In the genomic region with DNA sequence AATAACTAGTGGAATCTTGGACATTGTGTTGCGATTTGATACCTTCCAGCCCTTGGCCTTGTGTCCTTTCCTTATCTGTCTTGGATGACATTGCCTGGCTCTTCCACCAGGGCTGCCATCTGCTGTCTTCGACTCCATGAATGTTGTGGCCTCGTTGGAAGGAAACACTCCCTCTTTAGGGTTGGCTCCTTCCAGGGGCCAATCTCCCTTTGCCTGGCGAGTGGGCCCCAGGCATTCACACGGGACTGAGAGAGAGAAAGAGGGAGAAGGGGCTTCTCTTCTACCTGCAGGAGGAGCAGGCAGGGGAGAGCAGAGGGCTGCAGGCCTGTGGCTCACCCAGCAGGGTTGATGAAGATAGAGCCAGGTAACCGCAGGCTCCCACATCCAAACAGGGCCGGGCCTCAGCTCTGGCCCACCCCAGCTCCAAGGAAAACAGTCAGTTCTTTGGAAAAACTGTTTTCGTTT, we compare ENCODE assay signal across 17 cellular contexts. TPM values are rescaled to one million over a fixed set of nuclear protein-coding genes. Genes with fewer than 3 reads are reported as not detected.
DNase-seq lines count a peak whose midpoint lies in the region; ATAC-seq and TF ChIP-seq lines count a peak whose summit lies in the region.
"Had no signal": no experiment of that assay in that cellular context is flagged by ENCODE, and none has a peak within 500 bp of the region (broad histone marks: within the 10 kb centered on the region; RNA-seq: fewer than 3 reads in every experiment).

No MANE protein-coding gene starts in this region.

- TF ChIP-seq CTCF in astrocyte of the cerebellum (IDR thresholded peaks at IDR 0.05; ENCODE audit: low read depth, low read length, missing control alignments): peak; percentile 4
- TF ChIP-seq CTCF in heart left ventricle (IDR thresholded peaks at IDR 0.05): peak in 1 of 12 donors; percentile 19
- peak; percentile 8 for TF ChIP-seq CTCF in smooth muscle cell (IDR thresholded peaks at IDR 0.05; ENCODE audit: borderline replicate concordance, insufficient read depth, poor library complexity, severe bottlenecking)

- H3K27ac ChIP-seq in heart left ventricle (peak overlapping the region in 11 of 12 donors; percentile 33 to 82 (median 63)), smooth muscle cell (ENCODE audit: low read depth) (peak overlapping the region; percentile 69)
- H3K27ac ChIP-seq: left lung had no signal

- H4K20me1 ChIP-seq in smooth muscle cell (ENCODE audit: low read depth): no peaks in the 10 kb centered on the region

- H3K4me1 ChIP-seq in heart left ventricle (peaks cover 0 to 51% (median 25%) of the 10 kb centered on the region in 12 donors), smooth muscle cell (ENCODE audit: low read depth) (no peaks in the 10 kb centered on the region)

- no peak overlapping the region for H3K9ac ChIP-seq in smooth muscle cell (ENCODE audit: low read depth)

- peak; percentile 65 for DNase-seq in H7
- no peak for DNase-seq in astrocyte of the cerebellum (ENCODE audit: low read depth)
- DNase-seq in heart left ventricle: no peak
- no peak for DNase-seq in smooth muscle cell (lab: John Stamatoyannopoulos, UW; ENCODE audit: unreplicated experiment)
- no peak for DNase-seq in NCI-H2081 treated with DMSO at 0.1 percent for 48 hours (lab: John Stamatoyannopoulos, UW)
- no peak for DNase-seq in activated gamma-delta T cell (lab: John Stamatoyannopoulos, UW)
- no peak for DNase-seq in stimulated activated naive CD4-positive, alpha-beta T cell (lab: John Stamatoyannopoulos, UW)
- DNase-seq: activated CD4-positive, alpha-beta T cell treated with anti-CD3 and anti-CD28 coated beads, Interleukin-2, amount 50 U/mL, for 4 hours; amygdala; effector CD4-positive, alpha-beta T cell; glutamatergic neuron; left lung; NCI-H1105 treated with DMSO at 0.1 percent for 48 hours; nephron progenitor cell; stimulated activated naive CD8-positive, alpha-beta T cell treated with anti-CD3 and anti-CD28 coated beads, Interleukin-15, amount 100 ng/mL, for 72 hours had no signal

- peak overlapping the region; percentile 67 for H3K4me2 ChIP-seq in smooth muscle cell

- H3K36me3 ChIP-seq in H7 (replicated peaks; ENCODE audit: control insufficient read depth, insufficient read depth, low read length): no peaks in the 10 kb centered on the region
- H3K36me3 ChIP-seq in heart left ventricle: no peaks in the 10 kb centered on the region
- no peaks in the 10 kb centered on the region for H3K36me3 ChIP-seq in smooth muscle cell (ENCODE audit: low read depth)
- H3K36me3 ChIP-seq: left lung had no signal

- H3K79me2 ChIP-seq in smooth muscle cell (ENCODE audit: low read depth): no peaks in the 10 kb centered on the region

- H2AFZ ChIP-seq in smooth muscle cell (ENCODE audit: low read depth): no peak overlapping the region

- 41 to 50% (median 43%) methylated on average over 8 of the region's 8 CpGs for WGBS in heart left ventricle, 4 donors
- 70% methylated on average over 8 of the region's 8 CpGs for WGBS in smooth muscle cell (ENCODE audit: low lambda C conversion rate)

- ATAC-seq in heart left ventricle (peak in 3 of 4 donors; percentile 6 to 28 (median 20)), HG02610 (IDR thresholded peaks at IDR 0.05; ENCODE audit: unreplicated experiment) (no peak)
- ATAC-seq: stimulated activated naive CD8-positive, alpha-beta T cell treated with anti-CD3 and anti-CD28 coated beads, Interleukin-15, amount 100 ng/mL, for 72 hours had no signal

- H3K9me3 ChIP-seq in heart left ventricle: no peaks in the 10 kb centered on the region
- no peaks in the 10 kb centered on the region for H3K9me3 ChIP-seq in smooth muscle cell (replicated peaks; ENCODE audit: low read depth)
- H3K9me3 ChIP-seq: left lung had no signal

- intact Hi-C loops in heart left ventricle (cut with DNase I): loop anchor here (1.0 to 5.0 kb wide), 5 partner anchors 42 to 45 kb away; no protein-coding TSS in a partner anchor

- in situ Hi-C loops in astrocyte of the cerebellum (cut with HindIII; ENCODE audit: low sequenced_read_pairs): no loop called here

- H3K4me3 ChIP-seq in H7 (ENCODE audit: insufficient read depth, low read depth, low read length) (no peak overlapping the region), astrocyte of the cerebellum (ENCODE audit: low read depth, low read length) (no peak overlapping the region), heart left ventricle (no peak overlapping the region), smooth muscle cell (no peak overlapping the region)
- H3K4me3 ChIP-seq: left lung had no signal

- peaks cover 21% of the 10 kb centered on the region for H3F3A ChIP-seq in smooth muscle cell (ENCODE audit: low read depth)

- no peak for TF ChIP-seq POLR2A in heart left ventricle (IDR thresholded peaks at IDR 0.05)

- H3K27me3 ChIP-seq in H7 (ENCODE audit: control insufficient read depth, insufficient read depth, low read length): no peaks in the 10 kb centered on the region
- no peaks in the 10 kb centered on the region for H3K27me3 ChIP-seq in heart left ventricle
- no peaks in the 10 kb centered on the region for H3K27me3 ChIP-seq in smooth muscle cell (ENCODE audit: low read depth)

RNA-seq across cellular contexts. Expression of a gene that starts 31.3 kb away (rescaled TPM):
- 0.24 and 2.9 TPM in 2 replicates for total RNA-seq in H7 (2014; rRNA removed; shearing (Covaris generic))
- total RNA-seq in heart left ventricle (10 to 100 TPM; 41.2 to 74.7 (median 50.5) TPM), smooth muscle cell (36.5 and 111 TPM in 2 replicates)
- polyA plus RNA-seq in heart left ventricle (10 to 100 TPM in 1 of 2 donors, 1 to 10 TPM in 1; 8.7 to 22.4 TPM), smooth muscle cell (50.2 and 91.7 TPM in 2 replicates)
- polyA plus RNA-seq: IgD-negative memory B cell had no signal
